ENCODE assay signal across 13 cellular contexts in the genomic region with DNA sequence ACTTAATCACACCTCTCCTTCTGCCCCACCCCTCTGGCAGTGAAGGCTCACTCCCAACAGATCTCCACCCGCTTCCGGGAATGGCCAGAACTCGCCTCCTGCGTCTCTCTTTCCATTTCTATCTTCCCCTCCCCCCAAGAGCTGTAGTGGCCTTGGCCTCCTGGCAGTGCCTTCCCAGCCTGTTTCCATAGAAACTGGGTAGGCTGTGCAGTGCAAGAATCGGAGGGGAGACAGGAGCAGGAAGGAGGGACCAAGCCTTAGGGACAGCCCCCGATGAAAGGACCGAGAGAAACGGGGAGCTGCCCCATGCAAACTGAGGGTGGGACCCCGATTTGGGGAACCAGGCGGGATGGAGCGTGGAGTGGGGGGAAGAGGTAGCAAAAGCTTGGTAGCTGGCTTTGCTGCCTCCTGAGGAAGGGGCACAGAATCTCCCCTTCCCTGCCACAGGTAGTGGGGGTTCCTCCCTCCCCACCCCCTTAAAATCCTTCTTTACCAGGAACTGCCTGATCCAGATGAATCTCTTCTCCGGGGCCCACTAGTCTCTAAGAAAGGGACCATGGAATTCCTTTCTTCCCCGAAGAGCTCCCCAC. TPM values are rescaled to one million over a fixed set of nuclear protein-coding genes. Genes with fewer than 3 reads are reported as not detected.
A peak's percentile ranks its signal among the peaks of the same experiment; 100 is the strongest.
DNase-seq lines count a peak whose midpoint lies in the region; TF ChIP-seq lines count a peak whose summit lies in the region.
"Had no signal": no experiment of that assay in that cellular context is flagged by ENCODE, and none has a peak within 500 bp of the region (broad histone marks: within the 10 kb centered on the region; RNA-seq: fewer than 3 reads in every experiment).

No MANE protein-coding gene starts in this region.

- H3K27ac Mint-ChIP-seq in osteocyte (ENCODE audit: unreplicated experiment): no peak overlapping the region
- no peak overlapping the region for H3K27ac Mint-ChIP-seq in MCF 10A (ENCODE audit: low read depth, unreplicated experiment)

- intact Hi-C loops in MCF 10A (cut with micrococcal nuclease): no loop called here

- H3K36me3 Mint-ChIP-seq in osteocyte (ENCODE audit: unreplicated experiment) (no peaks in the 10 kb centered on the region), MCF 10A (ENCODE audit: insufficient read depth, unreplicated experiment) (no peaks in the 10 kb centered on the region)

- peaks cover 68% of the 10 kb centered on the region for H3K27me3 Mint-ChIP-seq in osteocyte (ENCODE audit: unreplicated experiment)
- peaks cover 65% of the 10 kb centered on the region for H3K27me3 Mint-ChIP-seq in MCF 10A (ENCODE audit: insufficient read depth, unreplicated experiment)

- H3K4me3 ChIP-seq in H7 (ENCODE audit: insufficient read depth, low read depth, low read length): peak overlapping the region; percentile 55
- H3K4me3 ChIP-seq: testis had no signal

- H3K4me3 Mint-ChIP-seq in osteocyte (ENCODE audit: unreplicated experiment) (no peak overlapping the region), MCF 10A (ENCODE audit: unreplicated experiment) (no peak overlapping the region)
- H3K4me3 Mint-ChIP-seq: naive B cell had no signal

- H3K4me1 Mint-ChIP-seq in osteocyte (ENCODE audit: unreplicated experiment) (peaks cover 13% of the 10 kb centered on the region), MCF 10A (ENCODE audit: insufficient read depth, unreplicated experiment) (peaks cover 21% of the 10 kb centered on the region)

- H3K9me3 Mint-ChIP-seq in osteocyte (ENCODE audit: unreplicated experiment): no peaks in the 10 kb centered on the region
- H3K9me3 Mint-ChIP-seq in MCF 10A (ENCODE audit: unreplicated experiment): no peaks in the 10 kb centered on the region

- no peak for TF ChIP-seq CTCF in osteocyte (IDR thresholded peaks at IDR 0.05)
- TF ChIP-seq CTCF in MCF 10A (IDR thresholded peaks at IDR 0.05; ENCODE audit: unreplicated experiment): no peak

- BruUV-seq in MCF 10A (replicated peaks; lab: Mats Ljungman, UMichigan): no TSS peak

- CTCF ChIA-PET in MCF 10A (lab: Yijun Ruan, JAX): interaction anchor here (0.6 to 20.1 kb wide), 11 partner anchors 7 to 659 kb away, joined by 3 to 677 read pairs (median 5); partner anchors contain the start of genes HDAC3, PCDH12 and RELL2

- H3K36me3 ChIP-seq in H7 (replicated peaks; ENCODE audit: control insufficient read depth, insufficient read depth, low read length): no peaks in the 10 kb centered on the region

- peaks cover 10% of the 10 kb centered on the region for H3K27me3 ChIP-seq in H7 (ENCODE audit: control insufficient read depth, insufficient read depth, low read length)
- H3K27me3 ChIP-seq: testis had no signal

- POLR2A ChIA-PET in MCF 10A (lab: Yijun Ruan, JAX): interaction anchor here (0.6 to 7.0 kb wide), 3 partner anchors 87 to 899 kb away, joined by 3 to 68 read pairs (median 3); no protein-coding TSS in a partner anchor

- DNase-seq in H7: peak; percentile 77
- peak; percentile 29 for DNase-seq in NCI-H524 treated with DMSO at 0.1 percent for 48 hours (lab: John Stamatoyannopoulos, UW)
- DNase-seq in globus pallidus (ENCODE audit: low spot score): peak; percentile 75
- DNase-seq in osteocyte (ENCODE audit: extremely low spot score, unreplicated experiment): peak; percentile 59
- no peak for DNase-seq in activated naive CD4-positive, alpha-beta T cell (lab: John Stamatoyannopoulos, UW)
- no peak for DNase-seq in stimulated activated CD8-positive, alpha-beta memory T cell treated with anti-CD3 and anti-CD28 coated beads, Interleukin-4, amount 100 ng/mL, for 48 hours
- no peak for DNase-seq in NCI-H128 (lab: John Stamatoyannopoulos, UW; ENCODE audit: unreplicated experiment)
- DNase-seq in MCF 10A (ENCODE audit: unreplicated experiment): no peak
- DNase-seq: cortex of kidney; naive B cell; NCI-H2171; stimulated activated CD4-positive, alpha-beta T cell treated with anti-CD3 and anti-CD28 coated beads, Interleukin-2, amount 100 ng/mL, for 48 hours had no signal

RNA-seq across cellular contexts. Expression of gene PCDH1, which starts 4.5 kb away (rescaled TPM):
- 66.8 and 67.1 TPM in 2 replicates for total RNA-seq in H7 (2014; rRNA removed; shearing (Covaris generic))
- total RNA-seq in osteocyte (6.3 and 7.3 TPM in 2 replicates), MCF 10A (2022) (9.9 and 15.7 TPM in 2 replicates)

RNA-seq across cellular contexts. Expression of gene DELE1, which starts 41.0 kb away (rescaled TPM):
- total RNA-seq in H7 (2014; rRNA removed; shearing (Covaris generic)): 61.7 and 83.1 TPM in 2 replicates
- total RNA-seq in osteocyte: 60.2 and 64.1 TPM in 2 replicates
- 88.1 and 91.3 TPM in 2 replicates for total RNA-seq in MCF 10A (2022)

Comparison
In these comparisons a context has a peak if more than half of its experiments do, and no peak if none do; other contexts are left out.
1. DNase-seq: peak in H7 (single experiment), NCI-H524 treated with DMSO at 0.1 percent for 48 hours (single experiment), globus pallidus (single experiment) and osteocyte (single experiment); none in activated naive CD4-positive, alpha-beta T cell (0 of 4), stimulated activated CD8-positive, alpha-beta memory T cell treated with anti-CD3 and anti-CD28 coated beads, Interleukin-4, amount 100 ng/mL, for 48 hours (single experiment), NCI-H128 (single experiment) and MCF 10A (single experiment).